19 cellular contexts compared by ENCODE assay signal in the genomic region with DNA sequence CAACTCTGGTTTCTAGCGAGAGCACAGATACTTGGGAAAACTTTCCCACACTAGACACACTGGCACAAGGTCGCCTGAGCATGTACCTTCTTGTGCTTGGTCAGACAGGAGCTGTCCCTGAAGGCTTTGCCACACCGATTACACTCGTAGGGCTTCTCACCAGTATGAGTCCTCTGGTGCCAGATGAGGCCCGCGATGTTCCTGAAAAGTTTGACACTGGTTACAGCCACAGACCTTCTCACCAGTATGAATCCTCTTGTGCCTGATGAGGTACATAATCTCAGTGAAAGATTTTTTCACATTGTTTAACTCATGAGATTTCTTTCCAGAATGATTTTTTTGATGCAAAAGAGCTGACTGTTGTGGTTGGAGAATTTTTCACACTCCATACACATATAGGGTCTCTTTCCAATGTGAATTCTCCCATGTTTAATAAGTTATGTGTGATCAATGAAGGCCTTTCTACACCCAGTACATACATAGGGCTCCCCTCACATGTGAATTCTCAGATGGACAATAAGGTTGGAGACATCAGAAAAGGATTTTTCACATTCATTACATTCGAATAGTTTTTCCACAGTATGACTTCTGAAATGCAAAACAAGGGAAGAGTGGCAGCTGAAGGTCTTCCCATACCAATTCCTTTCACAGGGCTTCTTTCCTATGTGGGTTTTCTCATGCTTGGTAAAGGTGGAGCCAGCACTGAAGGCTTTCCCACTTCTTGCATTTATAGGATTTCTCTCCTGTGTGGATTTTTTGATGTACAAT.
"Had no signal": no experiment of that assay in that cellular context is flagged by ENCODE, and none has a peak within 500 bp of the region (broad histone marks: within the 10 kb centered on the region; RNA-seq: fewer than 3 reads in every experiment).

No MANE protein-coding gene starts in this region.

- DNase-seq: colonic mucosa; effector memory CD4-positive, alpha-beta T cell; gastrocnemius medialis; heart right ventricle; hypothalamus; kidney glomerular epithelial cell; mammary epithelial cell; naive thymus-derived CD8-positive, alpha-beta T cell; posterior cingulate gyrus; sigmoid colon; stimulated activated CD4-positive, alpha-beta T cell treated with anti-CD3 and anti-CD28 coated beads, Interleukin-2, amount 100 ng/mL, for 24 hours; stimulated activated CD4-positive, alpha-beta T cell treated with anti-CD3 and anti-CD28 coated beads, Interleukin-4, amount 100 ng/mL, for 4 hours; stimulated activated naive B cell treated with anti-CD40 and anti-IgM and Interleukin-4, amounts not matched to agents 10 μg/mL and 1 μg/mL and 100 μg/mL, for 72 hours; stimulated activated naive CD8-positive, alpha-beta T cell treated with anti-CD3 and anti-CD28 coated beads, Interleukin-15, amount 100 ng/mL, for 72 hours; trophoblast cell had no signal

- H3K27me3 ChIP-seq: colonic mucosa, esophagus muscularis mucosa, gastrocnemius medialis, heart right ventricle, neutrophil, sigmoid colon had no signal

- H3K9me3 ChIP-seq: colonic mucosa had no signal

- H3K4me3 ChIP-seq: colonic mucosa, esophagus muscularis mucosa, gastrocnemius medialis, heart right ventricle, sigmoid colon, skin epidermis had no signal

- H3K4me1 ChIP-seq: colonic mucosa, esophagus muscularis mucosa, gastrocnemius medialis, heart right ventricle, sigmoid colon had no signal

- H3K36me3 ChIP-seq: colonic mucosa, esophagus muscularis mucosa, gastrocnemius medialis, neutrophil, sigmoid colon had no signal

- H3K27ac ChIP-seq: colonic mucosa, epithelial cell of prostate, esophagus muscularis mucosa, gastrocnemius medialis, heart right ventricle, neutrophil, sigmoid colon, skin epidermis had no signal

- ATAC-seq: gastrocnemius medialis; heart right ventricle; naive thymus-derived CD8-positive, alpha-beta T cell; stimulated activated naive B cell treated with anti-CD40 and anti-IgM and Interleukin-4, amounts not matched to agents 10 μg/mL and 1 μg/mL and 100 μg/mL, for 72 hours; stimulated activated naive CD8-positive, alpha-beta T cell treated with anti-CD3 and anti-CD28 coated beads, Interleukin-15, amount 100 ng/mL, for 72 hours had no signal
